Comparison of ENCODE assay signal across 15 cellular contexts in genomic region chr3:12957334-12957733, GRCh38.
DNase-seq lines count a peak whose midpoint lies in the region; ATAC-seq, FAIRE-seq and TF ChIP-seq lines count a peak whose summit lies in the region.
"Had no signal": no experiment of that assay in that cellular context is flagged by ENCODE, and none has a peak within 500 bp of the region (broad histone marks: within the 10 kb centered on the region; RNA-seq: fewer than 3 reads in every experiment).

No MANE protein-coding gene starts in this region.

- POLR2A ChIA-PET in activated B cell treated with CpG ODN at 0.5 μM for 24 hours (lab: Charles Lee), result interaction anchor here (0.5 to 1.1 kb wide), 2 partner anchors 8 to 1185 kb away, joined by 3 to 6 read pairs; no protein-coding TSS in a partner anchor

- peak overlapping the region; percentile 20 for H3K27ac Mint-ChIP-seq in activated B cell treated with CpG ODN at 0.5 μM for 24 hours
- no peak overlapping the region for H3K27ac Mint-ChIP-seq in CD14-positive monocyte
- H3K27ac Mint-ChIP-seq: HFFc6 had no signal

- H3K4me1 Mint-ChIP-seq in activated B cell treated with CpG ODN at 0.5 μM for 24 hours, result peaks cover 97% of the 10 kb centered on the region
- H3K4me1 Mint-ChIP-seq in CD14-positive monocyte, result peaks cover 86% of the 10 kb centered on the region

- H3K9me3 ChIP-seq in BLaER1 (no peaks in the 10 kb centered on the region), gastroesophageal sphincter (no peaks in the 10 kb centered on the region), skeletal muscle tissue (ENCODE audit: control insufficient read depth in 3 of 3, low read length in 3 of 3) (no peaks in the 10 kb centered on the region)

- intact Hi-C loops in activated B cell treated with CpG ODN at 0.5 μM for 24 hours (cut with micrococcal nuclease) (loop anchor here (5.0 kb wide), 1 partner anchor 35 kb away; no protein-coding TSS in a partner anchor), CD14-positive monocyte (cut with micrococcal nuclease) (no loop called here)

- H3K27me3 Mint-ChIP-seq in activated B cell treated with CpG ODN at 0.5 μM for 24 hours (no peaks in the 10 kb centered on the region), CD14-positive monocyte (ENCODE audit: low read depth in 3 of 3) (peaks cover 0 to 3% (median 1%) of the 10 kb centered on the region in 3 donors)

- FAIRE-seq in frontal cortex (lab: Jason Lieb, UNC), result no peak

- H3K4me3 Mint-ChIP-seq in activated B cell treated with CpG ODN at 0.5 μM for 24 hours (no peak overlapping the region), CD14-positive monocyte (no peak overlapping the region)
- H3K4me3 Mint-ChIP-seq: HFFc6 had no signal

- TF ChIP-seq CTCF in activated B cell treated with CpG ODN at 0.5 μM for 24 hours (IDR thresholded peaks at IDR 0.05) (no peak), gastroesophageal sphincter (IDR thresholded peaks at IDR 0.05) (no peak), CD14-positive monocyte (IDR thresholded peaks at IDR 0.05) (no peak)

- H3K4me3 ChIP-seq in BLaER1, result no peak overlapping the region
- no peak overlapping the region for H3K4me3 ChIP-seq in gastroesophageal sphincter
- no peak overlapping the region for H3K4me3 ChIP-seq in skeletal muscle tissue (ENCODE audit: low read length in 3 of 3)

- peaks cover 18% of the 10 kb centered on the region; the same call in 1 of the 2 replicates for H3K36me3 ChIP-seq in BLaER1
- H3K36me3 ChIP-seq in gastroesophageal sphincter, result no peaks in the 10 kb centered on the region
- H3K36me3 ChIP-seq in skeletal muscle tissue (ENCODE audit: control insufficient read depth in 3 of 3, insufficient read depth in 3 of 3, low read length in 3 of 3), result peaks cover 0 to 2% (median 0%) of the 10 kb centered on the region in 3 donors

- H3K4me2 ChIP-seq in BLaER1, result peak overlapping the region; percentile 100

- peaks cover 100% of the 10 kb centered on the region for H4K20me1 ChIP-seq in BLaER1

- H3K27ac ChIP-seq in BLaER1 (peak overlapping the region; percentile 91), gastroesophageal sphincter (peak overlapping the region; percentile 44 to 80 (median 75)), skeletal muscle tissue (ENCODE audit: low read depth, low read length) (peak overlapping the region; percentile 69)

- H3K27me3 ChIP-seq in BLaER1 (no peaks in the 10 kb centered on the region), gastroesophageal sphincter (no peaks in the 10 kb centered on the region), skeletal muscle tissue (ENCODE audit: control insufficient read depth in 3 of 3, insufficient read depth in 3 of 3, low read length in 3 of 3) (no peaks in the 10 kb centered on the region)

- H3K9ac ChIP-seq in BLaER1 (peak overlapping the region; percentile 78; the same call in 1 of the 2 replicates), skeletal muscle tissue (ENCODE audit: low read depth in 1 of 3, low read length in 3 of 3) (peak overlapping the region in 1 of 3 donors; percentile 47)

- H3K36me3 Mint-ChIP-seq in activated B cell treated with CpG ODN at 0.5 μM for 24 hours (ENCODE audit: low read depth), result peaks cover 71% of the 10 kb centered on the region
- peaks cover 62 to 71% of the 10 kb centered on the region in 2 donors for H3K36me3 Mint-ChIP-seq in CD14-positive monocyte

- TF ChIP-seq POLR2A in gastroesophageal sphincter (IDR thresholded peaks at IDR 0.05), result no peak

- whole genome bisulfite sequencing in gastroesophageal sphincter (ENCODE audit: low coverage in 1 of 2), 2 donors, result 29 to 48% methylated on average over 4 to 5 of the region's 8 CpGs

- ATAC-seq in activated B cell treated with CpG ODN at 0.5 μM for 24 hours (ENCODE audit: low read depth) (no peak), gastroesophageal sphincter (no peak)
- ATAC-seq: SK-N-SH treated with all-trans-retinoic acid at 6 μM for 48 hours had no signal

- peaks cover 100% of the 10 kb centered on the region for H3K4me1 ChIP-seq in BLaER1
- peaks cover 0 to 100% (median 88%) of the 10 kb centered on the region in 3 donors for H3K4me1 ChIP-seq in gastroesophageal sphincter
- H3K4me1 ChIP-seq in skeletal muscle tissue (ENCODE audit: control insufficient read depth in 3 of 3, insufficient read depth in 3 of 3, low read length in 3 of 3), result peaks cover 95 to 100% (median 96%) of the 10 kb centered on the region in 3 donors

- no peak for TF ChIP-seq EP300 in gastroesophageal sphincter (IDR thresholded peaks at IDR 0.05)

- CTCF ChIA-PET in activated B cell treated with CpG ODN at 0.5 μM for 24 hours (lab: Charles Lee), result no interaction called here

- DNase-seq in activated B cell treated with CpG ODN at 0.5 μM for 24 hours, result no peak
- DNase-seq in frontal cortex (ENCODE audit: low spot score in 2 of 2), result no peak
- DNase-seq in DMS153 treated with DMSO at 0.1 percent for 48 hours (lab: John Stamatoyannopoulos, UW; ENCODE audit: unreplicated experiment), result no peak
- DNase-seq in NCI-H526 (lab: John Stamatoyannopoulos, UW), result no peak
- DNase-seq in CD14-positive monocyte (ENCODE audit: low spot score), result no peak
- DNase-seq: effector CD4-positive, alpha-beta T cell; HFFc6; NCI-H2081; NCI-H69; OCI-M1; stimulated activated CD4-positive, alpha-beta T cell treated with anti-CD3 and anti-CD28 coated beads, Interleukin-4, amount 100 ng/mL, for 24 hours had no signal

- H3K9me3 Mint-ChIP-seq in activated B cell treated with CpG ODN at 0.5 μM for 24 hours (no peaks in the 10 kb centered on the region), CD14-positive monocyte (peaks cover 0 to 3% (median 0%) of the 10 kb centered on the region in 7 donors)
- H3K9me3 Mint-ChIP-seq: HFFc6 had no signal
